Comparison of ENCODE assay signal across 11 cellular contexts in genomic region chr3:157066335-157067071, GRCh38.
DNase-seq lines count a peak whose midpoint lies in the region; TF ChIP-seq lines count a peak whose summit lies in the region.
"Had no signal": no experiment of that assay in that cellular context is flagged by ENCODE, and none has a peak within 500 bp of the region (broad histone marks: within the 10 kb centered on the region; RNA-seq: fewer than 3 reads in every experiment).

No MANE protein-coding gene starts in this region.

- peak overlapping the region; percentile 28 for H3K27ac ChIP-seq in SJCRH30
- H3K27ac ChIP-seq: cardiac muscle cell had no signal

- H3K4me3 ChIP-seq in SJCRH30 (no peak overlapping the region), fibroblast of pulmonary artery (replicated peaks; ENCODE audit: low read depth, low read length) (no peak overlapping the region)
- H3K4me3 ChIP-seq: cardiac muscle cell had no signal

- peak; percentile 83 for DNase-seq in HCEC 1CT
- peak; percentile 16 to 41 for DNase-seq in SJCRH30
- DNase-seq in fibroblast of pulmonary artery (ENCODE audit: low read depth): peak; percentile 83
- peak; percentile 60 for DNase-seq in retina
- DNase-seq in NCI-H2107 (lab: John Stamatoyannopoulos, UW): no peak
- DNase-seq in NCI-H524 treated with DMSO at 0.1 percent for 48 hours (lab: John Stamatoyannopoulos, UW): no peak
- DNase-seq in HPDE6-E6E7 (ENCODE audit: extremely low spot score): no peak
- no peak for DNase-seq in foreskin melanocyte
- DNase-seq: NCI-H1092 treated with DMSO at 0.1 percent for 48 hours, Right ventricle myocardium superior had no signal

- H3K9me3 ChIP-seq in SJCRH30 (replicated peaks): no peaks in the 10 kb centered on the region

- H3K27me3 ChIP-seq in SJCRH30: no peaks in the 10 kb centered on the region
- H3K27me3 ChIP-seq: cardiac muscle cell had no signal

- peaks cover 14% of the 10 kb centered on the region for H3K4me1 ChIP-seq in SJCRH30

- no peaks in the 10 kb centered on the region for H3K36me3 ChIP-seq in SJCRH30
- H3K36me3 ChIP-seq: cardiac muscle cell had no signal

- no peak for TF ChIP-seq CTCF in fibroblast of pulmonary artery (IDR thresholded peaks at IDR 0.05; ENCODE audit: low read length, missing control alignments)

Comparison
In these comparisons a context has a peak if more than half of its experiments do, and no peak if none do; other contexts are left out.
1. DNase-seq: peak in HCEC 1CT (single experiment), SJCRH30 (2 of 2), fibroblast of pulmonary artery (single experiment) and retina (single experiment); none in NCI-H2107 (single experiment), NCI-H524 treated with DMSO at 0.1 percent for 48 hours (single experiment), HPDE6-E6E7 (single experiment) and foreskin melanocyte (single experiment).